In genomic region chr22:38080847-38081635, GRCh38 we compare ENCODE assay signal across 9 cellular contexts. TPM values are rescaled to one million over a fixed set of nuclear protein-coding genes. Genes with fewer than 3 reads are reported as not detected.
DNase-seq lines count a peak whose midpoint lies in the region; ATAC-seq and TF ChIP-seq lines count a peak whose summit lies in the region.
"Had no signal": no experiment of that assay in that cellular context is flagged by ENCODE, and none has a peak within 500 bp of the region (broad histone marks: within the 10 kb centered on the region; RNA-seq: fewer than 3 reads in every experiment).

No MANE protein-coding gene starts in this region.

- H3K4me1 ChIP-seq in breast epithelium (peaks cover 4 to 14% of the 10 kb centered on the region in 2 donors), ectodermal cell (ENCODE audit: control insufficient read depth, insufficient read depth, low read length) (peaks cover 39% of the 10 kb centered on the region), vagina (peaks cover 21% of the 10 kb centered on the region)

- no peaks in the 10 kb centered on the region for H3K9me3 Mint-ChIP-seq in MCF 10A (ENCODE audit: unreplicated experiment)
- H3K9me3 Mint-ChIP-seq: IgD-negative memory B cell had no signal

- no peak for ATAC-seq in HG02623 (IDR thresholded peaks at IDR 0.05; ENCODE audit: unreplicated experiment)

- no TSS peak for BruUV-seq in MCF 10A (replicated peaks; lab: Mats Ljungman, UMichigan)

- no peaks in the 10 kb centered on the region for H3K27me3 Mint-ChIP-seq in MCF 10A (ENCODE audit: insufficient read depth, unreplicated experiment)

- peaks cover 4% of the 10 kb centered on the region for H3K36me3 Mint-ChIP-seq in MCF 10A (ENCODE audit: insufficient read depth, unreplicated experiment)
- H3K36me3 Mint-ChIP-seq: IgD-negative memory B cell had no signal

- peak overlapping the region; percentile 37 to 76 (median 51) for H3K4me3 ChIP-seq in breast epithelium
- H3K4me3 ChIP-seq in ectodermal cell (ENCODE audit: insufficient read depth, low read depth, low read length) = peak overlapping the region; percentile 16
- H3K4me3 ChIP-seq in vagina = peak overlapping the region; percentile 37 to 65

- WGBS in ectodermal cell, 2 experiments = 23 to 24% methylated on average over 110 of the region's 110 CpGs

- CTCF ChIA-PET in MCF 10A (lab: Yijun Ruan, JAX) = interaction anchor here (0.6 kb wide), 1 partner anchor 64 kb away, joined by 3 read pairs; no protein-coding TSS in a partner anchor

- no peak overlapping the region for H3K27ac Mint-ChIP-seq in MCF 10A (ENCODE audit: low read depth, unreplicated experiment)
- H3K27ac Mint-ChIP-seq: IgD-negative memory B cell had no signal

- intact Hi-C loops in breast epithelium (cut with DNase I; ENCODE audit: low total_unique reads) (no loop called here), MCF 10A (cut with micrococcal nuclease) (no loop called here), vagina (cut with DNase I) (no loop called here)

- no peak overlapping the region for H3K4me3 Mint-ChIP-seq in MCF 10A (ENCODE audit: unreplicated experiment)

- TF ChIP-seq POLR2A in breast epithelium (IDR thresholded peaks at IDR 0.05) = no peak
- no peak for TF ChIP-seq POLR2A in vagina (IDR thresholded peaks at IDR 0.05)

- H3K9me3 ChIP-seq in breast epithelium (no peaks in the 10 kb centered on the region), ectodermal cell (ENCODE audit: control insufficient read depth, low read length) (no peaks in the 10 kb centered on the region), vagina (no peaks in the 10 kb centered on the region)

- H3K36me3 ChIP-seq in breast epithelium = no peaks in the 10 kb centered on the region
- no peaks in the 10 kb centered on the region for H3K36me3 ChIP-seq in ectodermal cell (ENCODE audit: control insufficient read depth, insufficient read depth, low read length)
- H3K36me3 ChIP-seq in vagina = peaks cover 0 to 2% of the 10 kb centered on the region in 2 donors

- H3K27me3 ChIP-seq in breast epithelium (peaks cover 3 to 13% of the 10 kb centered on the region in 2 donors), ectodermal cell (ENCODE audit: control insufficient read depth, insufficient read depth, low read length, poor library complexity, severe bottlenecking) (peaks cover 47% of the 10 kb centered on the region), vagina (no peaks in the 10 kb centered on the region)

- TF ChIP-seq CTCF in breast epithelium (IDR thresholded peaks at IDR 0.05) (no peak), MCF 10A (IDR thresholded peaks at IDR 0.05; ENCODE audit: unreplicated experiment) (no peak), vagina (IDR thresholded peaks at IDR 0.05) (no peak)

- no peak for DNase-seq in breast epithelium (ENCODE audit: low spot score in 2 of 2)
- DNase-seq in MCF 10A (ENCODE audit: unreplicated experiment) = no peak
- DNase-seq in lung microvascular endothelial cell (ENCODE audit: low read depth in 2 of 2) = peak; percentile 47 to 66
- no peak for DNase-seq in vagina (ENCODE audit: extremely low spot score in 2 of 2)
- no peak for DNase-seq in NCI-H510A (lab: John Stamatoyannopoulos, UW)
- DNase-seq in GF-D8 (lab: John Stamatoyannopoulos, UW) = no peak

- H3K27ac ChIP-seq in breast epithelium = no peak overlapping the region
- H3K27ac ChIP-seq in ectodermal cell (ENCODE audit: insufficient read depth, low read depth, low read length, poor library complexity, severe bottlenecking) = no peak overlapping the region
- H3K27ac ChIP-seq in vagina = no peak overlapping the region

- POLR2A ChIA-PET in MCF 10A (lab: Yijun Ruan, JAX) = no interaction called here

- H3K4me1 Mint-ChIP-seq in MCF 10A (ENCODE audit: insufficient read depth, unreplicated experiment) = no peaks in the 10 kb centered on the region
- H3K4me1 Mint-ChIP-seq: IgD-negative memory B cell had no signal

RNA-seq across cellular contexts. Expression of gene SLC16A8, which starts 2.9 kb away (rescaled TPM):
- total RNA-seq in breast epithelium = 1 to 10 TPM in 1 of 3 donors, under 1 TPM in 1, not detected in 1; 0.33 to 1.3 TPM
- not detected in 2 replicates for total RNA-seq in MCF 10A (2022)
- polyA plus RNA-seq in ectodermal cell (2013, experiment 1 of 4) = 0.31 TPM
- 1.5 TPM for polyA plus RNA-seq in ectodermal cell (2013, experiment 2 of 4)
- polyA plus RNA-seq in ectodermal cell (2013, experiment 3 of 4) = 0.96 TPM
- 0.45 TPM for polyA plus RNA-seq in ectodermal cell (2013, experiment 4 of 4)
- under 0.01 and 0.20 TPM in 2 replicates for total RNA-seq in lung microvascular endothelial cell
- total RNA-seq in vagina = 0.98 TPM
- polyA plus RNA-seq: IgD-negative memory B cell had no signal

RNA-seq across cellular contexts. Expression of gene PICK1, which starts 23.8 kb away (rescaled TPM):
- total RNA-seq in breast epithelium (10 to 100 TPM; 42.0 to 61.3 (median 49.9) TPM), MCF 10A (2022) (40.2 and 40.6 TPM in 2 replicates), lung microvascular endothelial cell (7.4 and 7.9 TPM in 2 replicates), vagina (21.1 TPM)
- polyA plus RNA-seq in ectodermal cell (2013, experiment 1 of 4) = 29.4 TPM
- polyA plus RNA-seq in ectodermal cell (2013, experiment 2 of 4) = 30.9 TPM
- polyA plus RNA-seq in ectodermal cell (2013, experiment 3 of 4) = 20.3 TPM
- polyA plus RNA-seq in ectodermal cell (2013, experiment 4 of 4) = 23.2 TPM

RNA-seq across cellular contexts. Expression of gene BAIAP2L2, which starts 29.4 kb away (rescaled TPM):
- total RNA-seq in breast epithelium (1 to 10 TPM in 2 of 3 donors, under 1 TPM in 1; 0.80 to 1.3 (median 1.0) TPM), MCF 10A (2022) (3.6 and 7.1 TPM in 2 replicates), lung microvascular endothelial cell (under 0.01 TPM in 2 replicates), vagina (not detected)
- 6.1 TPM for polyA plus RNA-seq in ectodermal cell (2013, experiment 1 of 4)
- polyA plus RNA-seq in ectodermal cell (2013, experiment 2 of 4) = 6.7 TPM
- 5.0 TPM for polyA plus RNA-seq in ectodermal cell (2013, experiment 3 of 4)
- 5.2 TPM for polyA plus RNA-seq in ectodermal cell (2013, experiment 4 of 4)
- polyA plus RNA-seq: IgD-negative memory B cell had no signal

Comparison
In these comparisons a context has a peak if more than half of its experiments do, and no peak if none do; other contexts are left out.
1. DNase-seq: peak in lung microvascular endothelial cell (2 of 2); none in breast epithelium (0 of 2), MCF 10A (single experiment), vagina (0 of 2), NCI-H510A (single experiment) and GF-D8 (single experiment).
2. Peak in every context shown above with its lines, with median percentiles within 50 percentile points of each other: H3K4me3 ChIP-seq.